In genomic region chr1:167442142-167442848, GRCh38 we compare ENCODE assay signal across 9 cellular contexts.
DNase-seq lines count a peak whose midpoint lies in the region; ATAC-seq and TF ChIP-seq lines count a peak whose summit lies in the region.
"Had no signal": no experiment of that assay in that cellular context is flagged by ENCODE, and none has a peak within 500 bp of the region (broad histone marks: within the 10 kb centered on the region; RNA-seq: fewer than 3 reads in every experiment).

No MANE protein-coding gene starts in this region.

- TF ChIP-seq CTCF in C4-2B (conservative IDR thresholded peaks at IDR 0.05), result peak; percentile 95

- ATAC-seq in HG03432 (IDR thresholded peaks at IDR 0.05; ENCODE audit: unreplicated experiment), result peak; percentile 91

- DNase-seq in GM19240 (ENCODE audit: insufficient read length, low spot score) (peak; percentile 91), NCI-H69 (lab: John Stamatoyannopoulos, UW) (peak; percentile 87), dermis blood vessel endothelial cell (peak; percentile 87), lung microvascular endothelial cell (ENCODE audit: low read depth in 2 of 2) (peak; percentile 72 to 82)
- DNase-seq in activated CD4-positive, alpha-beta T cell treated with anti-CD3 and anti-CD28 coated beads, Interleukin-2, amount 50 U/mL, for 4 hours, result peak; percentile 86
- DNase-seq in stimulated activated CD8-positive, alpha-beta memory T cell treated with anti-CD3 and anti-CD28 coated beads, Interleukin-12 subunit alpha, Interleukin-12 subunit beta, amount 100 ng/mL, for 4 hours (ENCODE audit: low read depth), result peak; percentile 75

- no peak overlapping the region; the same call in 1 of the 2 replicates for H3K27ac ChIP-seq in C4-2B
- H3K27ac ChIP-seq: SK-N-MC had no signal
